7 cellular contexts compared by ENCODE assay signal in genomic region chr2:89326455-89326854, GRCh38.
DNase-seq lines count a peak whose midpoint lies in the region; ATAC-seq, FAIRE-seq and TF ChIP-seq lines count a peak whose summit lies in the region.
"Not testable (repeated sequence)": the region's sequence is repeated elsewhere in the genome, so short reads cannot be mapped to it uniquely, and the experiment has no call there.

No MANE protein-coding gene starts in this region.

- not testable (repeated sequence) for FAIRE-seq in GM12878 (lab: Jason Lieb, UNC)

- peak; percentile 42 for ATAC-seq in GM21786 (IDR thresholded peaks at IDR 0.05; ENCODE audit: unreplicated experiment)
- peak; percentile 62 for ATAC-seq in GM12878
- peak; percentile 24 for ATAC-seq in mucosa of descending colon

- not testable (repeated sequence) for H4K20me1 ChIP-seq in PC-9 (ENCODE audit: insufficient read depth); GM12878 (ENCODE audit: control insufficient read depth, insufficient read depth)

- SMC1A ChIA-PET in GM12878 (lab: Charles Lee; ENCODE audit: uncharacterized antibody, unreplicated experiment), result not testable (repeated sequence)

- TF ChIP-seq POLR2A in GM12878 (IDR thresholded peaks at IDR 0.05; ENCODE audit: low read depth, low read length), result not testable (repeated sequence)

- BruUV-seq in PC-9 (replicated peaks; lab: Mats Ljungman, UMichigan); GM12878 (replicated peaks; lab: Mats Ljungman, UMichigan): not testable (repeated sequence)

- POLR2A ChIA-PET in PC-9 (lab: Charles Lee; ENCODE audit: unreplicated experiment); GM12878 (lab: Charles Lee): not testable (repeated sequence)

- not testable (repeated sequence) for H2AFZ ChIP-seq in PC-9; GM12878 (ENCODE audit: control insufficient read depth, low read depth, low read length)

- H3K9ac ChIP-seq in GM12878 (ENCODE audit: control insufficient read depth, insufficient read depth, low read length), result not testable (repeated sequence)

- in situ Hi-C loops in KBM-7 (cut with MboI; ENCODE audit: low pct_unique_long_range_greater_than_20kb, low sequenced_read_pairs); GM12878 (cut with MboI): not testable (repeated sequence)

- peak; percentile 38; the same call in 1 of the 2 replicates for TF ChIP-seq RAD21 in GM12878 (IDR thresholded peaks at IDR 0.05; ENCODE audit: insufficient read depth, low read depth, low read length)

- not testable (repeated sequence) for TF ChIP-seq EP300 in GM12878 (IDR thresholded peaks at IDR 0.05; ENCODE audit: borderline replicate concordance in 1 of 2, control insufficient read depth in 1 of 2, low read depth in 2 of 2, low read length in 2 of 2)

- H3K79me2 ChIP-seq in PC-9 (ENCODE audit: low read depth); GM12878 (ENCODE audit: control insufficient read depth, insufficient read depth, low read length): not testable (repeated sequence)

- H3K4me3 ChIP-seq in PC-9, GM12878, cardiac muscle cell, mucosa of descending colon: not testable (repeated sequence)

- RAD21 ChIA-PET in GM12878 (lab: Charles Lee; ENCODE audit: unreplicated experiment), result not testable (repeated sequence)

- DNase-seq in EL (peak; percentile 1), KBM-7 (peak; percentile 24), cardiac muscle cell (ENCODE audit: low read depth in 1 of 2, low spot score in 1 of 2) (peak; percentile 0)
- DNase-seq in PC-9; GM12878 (ENCODE audit: low read depth, low spot score); mucosa of descending colon: not testable (repeated sequence)

- H3K9me2 ChIP-seq in PC-9 (ENCODE audit: insufficient read depth), result not testable (repeated sequence)

- H3K4me1 ChIP-seq in PC-9 (replicated peaks; ENCODE audit: insufficient read depth); GM12878 (ENCODE audit: control insufficient read depth, insufficient read depth, low read length); cardiac muscle cell (ENCODE audit: low read depth); mucosa of descending colon (ENCODE audit: low read depth): not testable (repeated sequence)

- H3K9me3 ChIP-seq in PC-9 (ENCODE audit: insufficient read depth, low read depth); GM12878 (replicated peaks; ENCODE audit: control insufficient read depth, insufficient read depth, low read length); cardiac muscle cell (ENCODE audit: low read depth); mucosa of descending colon: not testable (repeated sequence)

- not testable (repeated sequence) for H3K27ac ChIP-seq in PC-9; GM12878 (ENCODE audit: control insufficient read depth, insufficient read depth); cardiac muscle cell

- intact Hi-C loops in PC-9 (cut with micrococcal nuclease; ENCODE audit: unreplicated experiment); GM12878 (cut with micrococcal nuclease; ENCODE audit: unreplicated experiment); mucosa of descending colon (cut with DNase I, micrococcal nuclease): not testable (repeated sequence)

- not testable (repeated sequence) for H3K36me3 ChIP-seq in PC-9 (ENCODE audit: low read depth); GM12878 (ENCODE audit: control insufficient read depth in 2 of 2, insufficient read depth in 2 of 2, low read length in 1 of 2); cardiac muscle cell; mucosa of descending colon (ENCODE audit: low read depth)

- TF ChIP-seq CTCF in PC-9 (conservative IDR thresholded peaks at IDR 0.05) (peak; percentile 47), GM12878 (IDR thresholded peaks at IDR 0.05 in 2 of 3, conservative IDR thresholded peaks at IDR 0.05 in 1 of 3; ENCODE audit: control insufficient read depth in 2 of 3, extremely low read depth in 1 of 3, insufficient read depth in 1 of 3, low read depth in 3 of 3, low read length in 3 of 3) (peak in 1 of 3 experiments; percentile 22; a peak in 2 of 6 replicates)
- TF ChIP-seq CTCF in cardiac muscle cell (IDR thresholded peaks at IDR 0.05; ENCODE audit: low read depth, low read length); mucosa of descending colon (IDR thresholded peaks at IDR 0.05): not testable (repeated sequence)

- H3K4me2 ChIP-seq in PC-9; GM12878 (ENCODE audit: control insufficient read depth, insufficient read depth): not testable (repeated sequence)

- 0% methylated on average over 1 of the region's 2 CpGs for WGBS in GM12878 (ENCODE audit: insufficient coverage, insufficient replicate concordance, low lambda C conversion rate, missing lambda C conversion rate)

- CTCF ChIA-PET in PC-9 (lab: Charles Lee); GM12878 (lab: Yijun Ruan, JAX): not testable (repeated sequence)

- H3F3A ChIP-seq in PC-9 (ENCODE audit: insufficient read depth, low read depth), result not testable (repeated sequence)

- not testable (repeated sequence) for H3K27me3 ChIP-seq in PC-9 (ENCODE audit: insufficient read depth, low read depth); GM12878 (replicated peaks in 1 of 2; ENCODE audit: control insufficient read depth in 2 of 2, insufficient read depth in 2 of 2, low read length in 1 of 2); cardiac muscle cell
